In the genomic region with DNA sequence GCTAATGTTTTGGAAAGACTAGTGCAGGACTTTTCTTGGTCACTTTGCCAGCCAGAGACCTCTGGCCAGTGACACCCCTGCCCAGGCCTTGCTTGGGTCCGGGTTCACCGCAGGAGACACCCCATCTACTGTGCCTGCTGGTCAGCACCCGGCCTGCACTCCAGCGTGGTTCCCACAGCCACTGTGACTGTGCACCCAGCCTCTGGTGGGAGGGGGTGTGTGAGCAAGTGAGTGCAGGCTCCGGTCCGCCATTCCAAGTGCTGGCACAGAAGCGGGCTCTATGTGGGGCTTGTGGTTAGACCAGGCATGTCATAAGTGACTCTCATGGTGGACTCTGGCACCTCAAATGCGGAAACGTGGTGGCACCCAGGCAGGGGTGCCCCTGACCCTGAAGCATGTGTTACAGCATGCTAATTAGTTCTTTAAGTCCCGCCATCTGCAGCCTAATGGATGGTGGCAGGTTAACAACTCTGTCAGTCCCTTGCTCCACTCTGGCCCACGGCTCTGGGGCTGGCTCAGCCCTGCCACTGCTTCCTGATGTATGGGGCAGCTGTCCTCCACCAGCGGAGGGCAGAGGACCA, we compare ENCODE assay signal across 19 cellular contexts.
"Had no signal": no experiment of that assay in that cellular context is flagged by ENCODE, and none has a peak within 500 bp of the region (broad histone marks: within the 10 kb centered on the region; RNA-seq: fewer than 3 reads in every experiment).

No MANE protein-coding gene starts in this region.

- H3K4me3 ChIP-seq: hepatocyte, left lung, ovary, right lobe of liver, thoracic aorta, uterus had no signal

- H3K36me3 ChIP-seq: left lung, ovary, right lobe of liver, thoracic aorta, uterus had no signal

- H3K27ac ChIP-seq: hepatocyte, left lung, ovary, right lobe of liver, thoracic aorta, uterus had no signal

- H3K27me3 ChIP-seq: hepatocyte, left lung, ovary, right lobe of liver, uterus had no signal

- DNase-seq: activated CD4-positive, alpha-beta memory T cell treated with anti-CD3 and anti-CD28 coated beads for 36 hours; activated CD4-positive, alpha-beta T cell treated with anti-CD3 and anti-CD28 coated beads for 36 hours; activated naive CD8-positive, alpha-beta T cell treated with anti-CD3 and anti-CD28 coated beads for 36 hours; activated T-cell treated with anti-CD3 and anti-CD28 coated beads for 4 hours; amniotic stem cell; dermis blood vessel endothelial cell; effector memory CD8-positive, alpha-beta T cell; foreskin fibroblast; naive thymus-derived CD4-positive, alpha-beta T cell; ovary; small intestine; stimulated activated CD4-positive, alpha-beta T cell treated with anti-CD3 and anti-CD28 coated beads, Interleukin-4, amount 100 ng/mL, for 1 hour; SW 1271; T-helper 2 cell; uterus had no signal

- H3K9me3 ChIP-seq: left lung, ovary, right lobe of liver, thoracic aorta, uterus had no signal

- ATAC-seq: activated CD4-positive, alpha-beta T cell treated with anti-CD3 and anti-CD28 coated beads for 36 hours; effector memory CD8-positive, alpha-beta T cell; left lung; naive thymus-derived CD4-positive, alpha-beta T cell had no signal

- H3K4me1 ChIP-seq: left lung, right lobe of liver, uterus had no signal
